Comparison of ENCODE assay signal across 8 cellular contexts in genomic region chr18:47175895-47176575, GRCh38. TPM values are rescaled to one million over a fixed set of nuclear protein-coding genes. Genes with fewer than 3 reads are reported as not detected.
DNase-seq lines count a peak whose midpoint lies in the region; ATAC-seq and TF ChIP-seq lines count a peak whose summit lies in the region.

TSS of gene IER3IP1 (minus strand) at chr18:47176364. CDS start at chr18:47176277, 87 bp downstream.

- H3K27ac Mint-ChIP-seq in WTC11 = 0 out of 2 replicates have a peak within 1 kb of the TSS, but pooled peaks have one; percentile 60

- TF ChIP-seq CTCF in AG04449 (IDR thresholded peaks at IDR 0.05; ENCODE audit: insufficient read depth, low read length, missing control alignments) (peak; percentile 21), WTC11 (IDR thresholded peaks at IDR 0.05) (no peak), cardiac fibroblast (IDR thresholded peaks at IDR 0.05; ENCODE audit: low read depth, low read length) (peak; percentile 29)

- H3K4me3 ChIP-seq in AG04449 (ENCODE audit: low read depth, low read length) = peak within 1 kb of the TSS; percentile 88
- H3K4me3 ChIP-seq in cardiac fibroblast (replicated peaks in 1 of 2; ENCODE audit: low read depth in 2 of 2, low read length in 2 of 2) = peak within 1 kb of the TSS; percentile 84 to 86

- CTCF ChIA-PET in AG04449 (lab: Yijun Ruan, JAX) (no interaction called here), WTC11 (lab: Charles Lee) (no interaction called here)

- H3K4me1 Mint-ChIP-seq in WTC11 = peaks cover 5% of the 10 kb centered on the region

- H3K9me3 Mint-ChIP-seq in WTC11 = no peaks in the 10 kb centered on the region

- peak; percentile 49 for ATAC-seq in GM18870 (IDR thresholded peaks at IDR 0.05; ENCODE audit: unreplicated experiment)
- ATAC-seq in HG03135 (IDR thresholded peaks at IDR 0.05; ENCODE audit: unreplicated experiment) = peak; percentile 82
- ATAC-seq in WTC11 = peak; percentile 87

- H3K27me3 Mint-ChIP-seq in WTC11 (ENCODE audit: low read depth) = peaks cover 11% of the 10 kb centered on the region; the same call in 1 of the 2 replicates

- POLR2A ChIA-PET in AG04449 (lab: Yijun Ruan, JAX) = no interaction called here
- POLR2A ChIA-PET in WTC11 (lab: Charles Lee) = interaction anchor here (0.7 kb wide), 1 partner anchor 26 kb away, joined by 3 read pairs; no protein-coding TSS in a partner anchor

- no peaks in the 10 kb centered on the region for H3K36me3 Mint-ChIP-seq in WTC11

- peak; percentile 59 for DNase-seq in AG04449 (ENCODE audit: low read depth, low spot score)
- DNase-seq in NCI-H2196 treated with DMSO at 0.1 percent for 48 hours (lab: John Stamatoyannopoulos, UW; ENCODE audit: unreplicated experiment) = peak; percentile 87
- DNase-seq in WTC11 (ENCODE audit: low spot score) = peak; percentile 90
- DNase-seq in cardiac fibroblast (ENCODE audit: low read depth in 2 of 2) = peak; percentile 95 to 96
- DNase-seq in islet precursor cell = peak; percentile 96
- peak; percentile 81 to 90 (median 86) for DNase-seq in stimulated activated CD4-positive, alpha-beta T cell treated with anti-CD3 and anti-CD28 coated beads, Interleukin-12 subunit alpha, Interleukin-12 subunit beta, amount 100 ng/mL, for 48 hours (ENCODE audit: low read depth in 2 of 3, low spot score in 1 of 3)

- H3K4me3 Mint-ChIP-seq in WTC11 = no peak within 1 kb of the TSS

TF ChIP-seq in WTC11, 78 proteins besides CTCF, POLR2A, EP300 and RAD21 (continues in another document):
- no peak for TF ChIP-seq TEAD4 (CRISPR knock-in tag; IDR thresholded peaks at IDR 0.05)
- peak; percentile 62; the same call in 1 of the 2 replicates for TF ChIP-seq E2F5 (CRISPR knock-in tag; IDR thresholded peaks at IDR 0.05)
- TF ChIP-seq ZNF219 (CRISPR knock-in tag; IDR thresholded peaks at IDR 0.05; ENCODE audit: borderline replicate concordance) = no peak
- no peak for TF ChIP-seq STAT6 (CRISPR knock-in tag; conservative IDR thresholded peaks at IDR 0.05; ENCODE audit: low read depth)
- TF ChIP-seq ZNF263 (CRISPR knock-in tag; IDR thresholded peaks at IDR 0.05; ENCODE audit: low read depth) = no peak
- TF ChIP-seq HMGXB4 (CRISPR knock-in tag; IDR thresholded peaks at IDR 0.05) = no peak
- no peak for TF ChIP-seq ZNF396 (CRISPR knock-in tag; IDR thresholded peaks at IDR 0.05; ENCODE audit: borderline replicate concordance)
- peak; percentile 58; the same call in 1 of the 2 replicates for TF ChIP-seq GABPB1 (CRISPR knock-in tag; IDR thresholded peaks at IDR 0.05)
- no peak for TF ChIP-seq NFE2L1 (CRISPR knock-in tag; IDR thresholded peaks at IDR 0.05)
- no peak; the same call in 1 of the 2 replicates for TF ChIP-seq KAT7 (CRISPR knock-in tag; IDR thresholded peaks at IDR 0.05; ENCODE audit: borderline replicate concordance)
- TF ChIP-seq PRDM15 (CRISPR knock-in tag; IDR thresholded peaks at IDR 0.05) = no peak
- 0 out of 2 replicates have a peak, but pooled peaks have one; percentile 34 for TF ChIP-seq ZNF232 (CRISPR knock-in tag; IDR thresholded peaks at IDR 0.05)
- peak; percentile 66; the same call in 1 of the 2 replicates for TF ChIP-seq MYBL2 (CRISPR knock-in tag; IDR thresholded peaks at IDR 0.05)
- TF ChIP-seq PREB (CRISPR knock-in tag; IDR thresholded peaks at IDR 0.05; ENCODE audit: borderline replicate concordance) = no peak
- TF ChIP-seq ZNF671 (CRISPR knock-in tag; IDR thresholded peaks at IDR 0.05) = no peak
- TF ChIP-seq RELA (CRISPR knock-in tag; IDR thresholded peaks at IDR 0.05; ENCODE audit: borderline replicate concordance) = no peak
- no peak for TF ChIP-seq ATF6 (CRISPR knock-in tag; IDR thresholded peaks at IDR 0.05)

RNA-seq across cellular contexts. Expression of gene IER3IP1, which starts in this region (rescaled TPM):
- total RNA-seq in WTC11 (2021) = 6.7 to 7.7 TPM (median 7.3 TPM) in 3 replicates

Comparison
In these comparisons a context has a peak if more than half of its experiments do, and no peak if none do; other contexts are left out.
1. Peak in every context shown above with its lines: DNase-seq, ATAC-seq and H3K4me3 ChIP-seq.